ENCODE assay signal across 25 cellular contexts in genomic region chr1:44401256-44402228, GRCh38.
"Had no signal": no experiment of that assay in that cellular context is flagged by ENCODE, and none has a peak within 500 bp of the region (broad histone marks: within the 10 kb centered on the region; RNA-seq: fewer than 3 reads in every experiment).

No MANE protein-coding gene starts in this region.

- H3K4me1 ChIP-seq: foreskin keratinocyte had no signal

- H3K27ac ChIP-seq: brain microvascular endothelial cell, coronary artery, foreskin keratinocyte, gastroesophageal sphincter had no signal

- H3K36me3 Mint-ChIP-seq: activated naive CD8-positive, alpha-beta T cell had no signal

- DNase-seq: activated CD4-positive, alpha-beta memory T cell treated with anti-CD3 and anti-CD28 coated beads, Interleukin-2, amount 10 ng/mL, durations not matched to agents 7 days and 5 days; activated CD4-positive, alpha-beta T cell treated with anti-CD3 and anti-CD28 coated beads for 1 hour; activated CD4-positive, alpha-beta T cell treated with anti-CD3 and anti-CD28 coated beads for 4 hours; activated CD4-positive, alpha-beta T cell treated with anti-CD3 and anti-CD28 coated beads, Interleukin-2, amount 10 ng/mL, durations not matched to agents 7 days and 5 days; activated CD4-positive, alpha-beta T cell treated with anti-CD3 and anti-CD28 coated beads, Interleukin-2, amount 50 U/mL, for 4 hours; activated CD8-positive, alpha-beta memory T cell treated with anti-CD3 and anti-CD28 coated beads, Interleukin-2, amount 50 U/mL, for 48 hours; activated effector memory CD4-positive, alpha-beta T cell treated with Interleukin-2 at 50 U/mL for 16 hours; activated gamma-delta T cell treated with Interleukin-2 at 50 U/mL for 16 hours; activated naive CD4-positive, alpha-beta T cell treated with anti-CD3 and anti-CD28 coated beads, Interleukin-2, amount 50 U/mL, for 16 hours; activated naive CD4-positive, alpha-beta T cell treated with Interleukin-2 at 50 U/mL for 16 hours; activated T-cell treated with anti-CD3 and anti-CD28 coated beads for 4 hours; activated T-cell treated with anti-CD3 and anti-CD28 coated beads, Interleukin-2, amount 50 U/mL, for 24 hours; activated T-cell treated with anti-CD3 and anti-CD28 coated beads, Interleukin-2, amount 50 U/mL, for 72 hours; amniotic stem cell; anterior cingulate cortex; brain microvascular endothelial cell; effector CD8-positive, alpha-beta T cell; foreskin keratinocyte; T-helper 2 cell had no signal

- ATAC-seq: activated T-cell treated with anti-CD3 and anti-CD28 coated beads, Interleukin-2, amount 50 U/mL, for 72 hours; esophagus mucosa; foreskin keratinocyte; gastroesophageal sphincter had no signal

- H3K4me3 ChIP-seq: coronary artery, gastroesophageal sphincter had no signal

- H3K36me3 ChIP-seq: brain microvascular endothelial cell, gastroesophageal sphincter had no signal

- H3K27ac Mint-ChIP-seq: activated CD4-positive, alpha-beta memory T cell treated with anti-CD3 and anti-CD28 coated beads, Interleukin-2, amount 10 ng/mL, durations not matched to agents 7 days and 5 days; activated CD4-positive, alpha-beta T cell treated with anti-CD3 and anti-CD28 coated beads, Interleukin-2, amount 10 ng/mL, durations not matched to agents 7 days and 5 days; activated naive CD8-positive, alpha-beta T cell; activated T-cell treated with anti-CD3 and anti-CD28 coated beads, Interleukin-2, amount 50 U/mL, for 24 hours; activated T-cell treated with anti-CD3 and anti-CD28 coated beads, Interleukin-2, amount 50 U/mL, for 72 hours; dendritic cell treated with granulocyte-macrophage colony-stimulating factor and Interleukin-4, amounts not matched to agents 40 ng/mL and 50 ng/mL, for 4 days had no signal

- H3K9me3 Mint-ChIP-seq: activated CD4-positive, alpha-beta memory T cell treated with anti-CD3 and anti-CD28 coated beads, Interleukin-2, amount 10 ng/mL, durations not matched to agents 7 days and 5 days; activated CD4-positive, alpha-beta T cell treated with anti-CD3 and anti-CD28 coated beads, Interleukin-2, amount 10 ng/mL, durations not matched to agents 7 days and 5 days; activated T-cell treated with anti-CD3 and anti-CD28 coated beads, Interleukin-2, amount 50 U/mL, for 24 hours; activated T-cell treated with anti-CD3 and anti-CD28 coated beads, Interleukin-2, amount 50 U/mL, for 72 hours; central memory CD8-positive, alpha-beta T cell; dendritic cell treated with granulocyte-macrophage colony-stimulating factor and Interleukin-4, amounts not matched to agents 40 ng/mL and 50 ng/mL, for 4 days had no signal

- H3K4me3 Mint-ChIP-seq: activated CD4-positive, alpha-beta memory T cell treated with anti-CD3 and anti-CD28 coated beads, Interleukin-2, amount 10 ng/mL, durations not matched to agents 7 days and 5 days; activated CD4-positive, alpha-beta T cell treated with anti-CD3 and anti-CD28 coated beads, Interleukin-2, amount 10 ng/mL, durations not matched to agents 7 days and 5 days; activated naive CD8-positive, alpha-beta T cell; activated T-cell treated with anti-CD3 and anti-CD28 coated beads, Interleukin-2, amount 50 U/mL, for 24 hours; activated T-cell treated with anti-CD3 and anti-CD28 coated beads, Interleukin-2, amount 50 U/mL, for 72 hours; central memory CD8-positive, alpha-beta T cell; dendritic cell treated with granulocyte-macrophage colony-stimulating factor and Interleukin-4, amounts not matched to agents 40 ng/mL and 50 ng/mL, for 4 days had no signal
